In the genomic region with DNA sequence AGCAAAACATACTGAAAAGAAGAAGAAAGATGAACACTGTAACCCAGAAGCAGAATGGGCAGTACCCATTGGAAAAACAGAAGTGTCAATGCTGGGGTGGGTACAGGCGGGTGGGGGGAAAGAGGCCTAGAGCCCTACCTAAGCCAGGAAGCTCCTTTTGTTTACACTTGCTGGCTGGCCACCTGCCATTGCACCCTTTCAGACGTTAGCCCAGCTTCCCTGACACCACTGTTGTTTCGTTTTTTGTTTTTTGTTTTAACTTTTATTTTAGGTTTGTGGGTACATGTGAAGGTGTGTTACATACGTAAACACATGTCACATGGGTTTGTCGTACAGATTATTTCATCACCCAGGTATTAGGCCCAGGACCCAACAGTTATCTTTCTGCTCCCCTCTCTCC, we compare ENCODE assay signal across 2 cellular contexts.
TF ChIP-seq lines count a peak whose summit lies in the region.

No MANE protein-coding gene starts in this region.

TF ChIP-seq in GM12878, 131 proteins besides CTCF, POLR2A, EP300 and RAD21 (continues in another document):
- TF ChIP-seq, protein P1, sequence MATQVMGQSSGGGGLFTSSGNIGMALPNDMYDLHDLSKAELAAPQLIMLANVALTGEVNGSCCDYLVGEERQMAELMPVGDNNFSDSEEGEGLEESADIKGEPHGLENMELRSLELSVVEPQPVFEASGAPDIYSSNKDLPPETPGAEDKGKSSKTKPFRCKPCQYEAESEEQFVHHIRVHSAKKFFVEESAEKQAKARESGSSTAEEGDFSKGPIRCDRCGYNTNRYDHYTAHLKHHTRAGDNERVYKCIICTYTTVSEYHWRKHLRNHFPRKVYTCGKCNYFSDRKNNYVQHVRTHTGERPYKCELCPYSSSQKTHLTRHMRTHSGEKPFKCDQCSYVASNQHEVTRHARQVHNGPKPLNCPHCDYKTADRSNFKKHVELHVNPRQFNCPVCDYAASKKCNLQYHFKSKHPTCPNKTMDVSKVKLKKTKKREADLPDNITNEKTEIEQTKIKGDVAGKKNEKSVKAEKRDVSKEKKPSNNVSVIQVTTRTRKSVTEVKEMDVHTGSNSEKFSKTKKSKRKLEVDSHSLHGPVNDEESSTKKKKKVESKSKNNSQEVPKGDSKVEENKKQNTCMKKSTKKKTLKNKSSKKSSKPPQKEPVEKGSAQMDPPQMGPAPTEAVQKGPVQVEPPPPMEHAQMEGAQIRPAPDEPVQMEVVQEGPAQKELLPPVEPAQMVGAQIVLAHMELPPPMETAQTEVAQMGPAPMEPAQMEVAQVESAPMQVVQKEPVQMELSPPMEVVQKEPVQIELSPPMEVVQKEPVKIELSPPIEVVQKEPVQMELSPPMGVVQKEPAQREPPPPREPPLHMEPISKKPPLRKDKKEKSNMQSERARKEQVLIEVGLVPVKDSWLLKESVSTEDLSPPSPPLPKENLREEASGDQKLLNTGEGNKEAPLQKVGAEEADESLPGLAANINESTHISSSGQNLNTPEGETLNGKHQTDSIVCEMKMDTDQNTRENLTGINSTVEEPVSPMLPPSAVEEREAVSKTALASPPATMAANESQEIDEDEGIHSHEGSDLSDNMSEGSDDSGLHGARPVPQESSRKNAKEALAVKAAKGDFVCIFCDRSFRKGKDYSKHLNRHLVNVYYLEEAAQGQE (IDR thresholded peaks at IDR 0.05; ENCODE audit: low read depth, low read length), result no peak
- TF ChIP-seq, protein P2, sequence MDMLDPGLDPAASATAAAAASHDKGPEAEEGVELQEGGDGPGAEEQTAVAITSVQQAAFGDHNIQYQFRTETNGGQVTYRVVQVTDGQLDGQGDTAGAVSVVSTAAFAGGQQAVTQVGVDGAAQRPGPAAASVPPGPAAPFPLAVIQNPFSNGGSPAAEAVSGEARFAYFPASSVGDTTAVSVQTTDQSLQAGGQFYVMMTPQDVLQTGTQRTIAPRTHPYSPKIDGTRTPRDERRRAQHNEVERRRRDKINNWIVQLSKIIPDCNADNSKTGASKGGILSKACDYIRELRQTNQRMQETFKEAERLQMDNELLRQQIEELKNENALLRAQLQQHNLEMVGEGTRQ (IDR thresholded peaks at IDR 0.05; ENCODE audit: borderline replicate concordance, low read depth, low read length), result no peak
- TF ChIP-seq TCF3 (IDR thresholded peaks at IDR 0.05; ENCODE audit: borderline replicate concordance, insufficient read depth, low read depth, low read length) (no peak), RAD51 (IDR thresholded peaks at IDR 0.05) (no peak), CBX5 (IDR thresholded peaks at IDR 0.05; ENCODE audit: low read depth) (no peak), MYC (IDR thresholded peaks at IDR 0.05; ENCODE audit: insufficient read depth, insufficient read length, insufficient replicate concordance, low read length, severe bottlenecking) (no peak), SMARCA5 (IDR thresholded peaks at IDR 0.05) (no peak), PAX5 (IDR thresholded peaks at IDR 0.05; ENCODE audit: borderline replicate concordance, low read depth, low read length) (no peak), ZNF24 (IDR thresholded peaks at IDR 0.05) (no peak), RUNX3 (IDR thresholded peaks at IDR 0.05; ENCODE audit: low read length) (no peak), HDAC6 (IDR thresholded peaks at IDR 0.05; ENCODE audit: unreplicated experiment) (no peak), ZSCAN29 (IDR thresholded peaks at IDR 0.05) (no peak), MEF2B (IDR thresholded peaks at IDR 0.05; ENCODE audit: partially characterized antibody, poor library complexity, severe bottlenecking) (no peak)
- TF ChIP-seq, protein P3, sequence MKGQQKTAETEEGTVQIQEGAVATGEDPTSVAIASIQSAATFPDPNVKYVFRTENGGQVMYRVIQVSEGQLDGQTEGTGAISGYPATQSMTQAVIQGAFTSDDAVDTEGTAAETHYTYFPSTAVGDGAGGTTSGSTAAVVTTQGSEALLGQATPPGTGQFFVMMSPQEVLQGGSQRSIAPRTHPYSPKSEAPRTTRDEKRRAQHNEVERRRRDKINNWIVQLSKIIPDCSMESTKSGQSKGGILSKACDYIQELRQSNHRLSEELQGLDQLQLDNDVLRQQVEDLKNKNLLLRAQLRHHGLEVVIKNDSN (IDR thresholded peaks at IDR 0.05; ENCODE audit: borderline replicate concordance, extremely low read length, insufficient read depth, low read depth, low read length), result no peak
- TF ChIP-seq, protein P4, sequence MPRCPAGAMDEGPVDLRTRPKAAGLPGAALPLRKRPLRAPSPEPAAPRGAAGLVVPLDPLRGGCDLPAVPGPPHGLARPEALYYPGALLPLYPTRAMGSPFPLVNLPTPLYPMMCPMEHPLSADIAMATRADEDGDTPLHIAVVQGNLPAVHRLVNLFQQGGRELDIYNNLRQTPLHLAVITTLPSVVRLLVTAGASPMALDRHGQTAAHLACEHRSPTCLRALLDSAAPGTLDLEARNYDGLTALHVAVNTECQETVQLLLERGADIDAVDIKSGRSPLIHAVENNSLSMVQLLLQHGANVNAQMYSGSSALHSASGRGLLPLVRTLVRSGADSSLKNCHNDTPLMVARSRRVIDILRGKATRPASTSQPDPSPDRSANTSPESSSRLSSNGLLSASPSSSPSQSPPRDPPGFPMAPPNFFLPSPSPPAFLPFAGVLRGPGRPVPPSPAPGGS (IDR thresholded peaks at IDR 0.05; ENCODE audit: borderline replicate concordance, insufficient read depth, low read depth, low read length, poor library complexity, severe bottlenecking), result no peak
- TF ChIP-seq, protein P5, sequence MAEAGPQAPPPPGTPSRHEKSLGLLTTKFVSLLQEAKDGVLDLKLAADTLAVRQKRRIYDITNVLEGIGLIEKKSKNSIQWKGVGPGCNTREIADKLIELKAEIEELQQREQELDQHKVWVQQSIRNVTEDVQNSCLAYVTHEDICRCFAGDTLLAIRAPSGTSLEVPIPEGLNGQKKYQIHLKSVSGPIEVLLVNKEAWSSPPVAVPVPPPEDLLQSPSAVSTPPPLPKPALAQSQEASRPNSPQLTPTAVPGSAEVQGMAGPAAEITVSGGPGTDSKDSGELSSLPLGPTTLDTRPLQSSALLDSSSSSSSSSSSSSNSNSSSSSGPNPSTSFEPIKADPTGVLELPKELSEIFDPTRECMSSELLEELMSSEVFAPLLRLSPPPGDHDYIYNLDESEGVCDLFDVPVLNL (IDR thresholded peaks at IDR 0.05; ENCODE audit: low read depth, low read length), result no peak

TF ChIP-seq in WTC11, 78 proteins besides CTCF, POLR2A, EP300 and RAD21 (continued from another document):
- TF ChIP-seq, protein P6, sequence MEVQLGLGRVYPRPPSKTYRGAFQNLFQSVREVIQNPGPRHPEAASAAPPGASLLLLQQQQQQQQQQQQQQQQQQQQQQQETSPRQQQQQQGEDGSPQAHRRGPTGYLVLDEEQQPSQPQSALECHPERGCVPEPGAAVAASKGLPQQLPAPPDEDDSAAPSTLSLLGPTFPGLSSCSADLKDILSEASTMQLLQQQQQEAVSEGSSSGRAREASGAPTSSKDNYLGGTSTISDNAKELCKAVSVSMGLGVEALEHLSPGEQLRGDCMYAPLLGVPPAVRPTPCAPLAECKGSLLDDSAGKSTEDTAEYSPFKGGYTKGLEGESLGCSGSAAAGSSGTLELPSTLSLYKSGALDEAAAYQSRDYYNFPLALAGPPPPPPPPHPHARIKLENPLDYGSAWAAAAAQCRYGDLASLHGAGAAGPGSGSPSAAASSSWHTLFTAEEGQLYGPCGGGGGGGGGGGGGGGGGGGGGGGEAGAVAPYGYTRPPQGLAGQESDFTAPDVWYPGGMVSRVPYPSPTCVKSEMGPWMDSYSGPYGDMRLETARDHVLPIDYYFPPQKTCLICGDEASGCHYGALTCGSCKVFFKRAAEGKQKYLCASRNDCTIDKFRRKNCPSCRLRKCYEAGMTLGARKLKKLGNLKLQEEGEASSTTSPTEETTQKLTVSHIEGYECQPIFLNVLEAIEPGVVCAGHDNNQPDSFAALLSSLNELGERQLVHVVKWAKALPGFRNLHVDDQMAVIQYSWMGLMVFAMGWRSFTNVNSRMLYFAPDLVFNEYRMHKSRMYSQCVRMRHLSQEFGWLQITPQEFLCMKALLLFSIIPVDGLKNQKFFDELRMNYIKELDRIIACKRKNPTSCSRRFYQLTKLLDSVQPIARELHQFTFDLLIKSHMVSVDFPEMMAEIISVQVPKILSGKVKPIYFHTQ (CRISPR knock-in tag; IDR thresholded peaks at IDR 0.05), result no peak
- no peak for TF ChIP-seq JUN (CRISPR knock-in tag; IDR thresholded peaks at IDR 0.05)
- TF ChIP-seq, protein P7, sequence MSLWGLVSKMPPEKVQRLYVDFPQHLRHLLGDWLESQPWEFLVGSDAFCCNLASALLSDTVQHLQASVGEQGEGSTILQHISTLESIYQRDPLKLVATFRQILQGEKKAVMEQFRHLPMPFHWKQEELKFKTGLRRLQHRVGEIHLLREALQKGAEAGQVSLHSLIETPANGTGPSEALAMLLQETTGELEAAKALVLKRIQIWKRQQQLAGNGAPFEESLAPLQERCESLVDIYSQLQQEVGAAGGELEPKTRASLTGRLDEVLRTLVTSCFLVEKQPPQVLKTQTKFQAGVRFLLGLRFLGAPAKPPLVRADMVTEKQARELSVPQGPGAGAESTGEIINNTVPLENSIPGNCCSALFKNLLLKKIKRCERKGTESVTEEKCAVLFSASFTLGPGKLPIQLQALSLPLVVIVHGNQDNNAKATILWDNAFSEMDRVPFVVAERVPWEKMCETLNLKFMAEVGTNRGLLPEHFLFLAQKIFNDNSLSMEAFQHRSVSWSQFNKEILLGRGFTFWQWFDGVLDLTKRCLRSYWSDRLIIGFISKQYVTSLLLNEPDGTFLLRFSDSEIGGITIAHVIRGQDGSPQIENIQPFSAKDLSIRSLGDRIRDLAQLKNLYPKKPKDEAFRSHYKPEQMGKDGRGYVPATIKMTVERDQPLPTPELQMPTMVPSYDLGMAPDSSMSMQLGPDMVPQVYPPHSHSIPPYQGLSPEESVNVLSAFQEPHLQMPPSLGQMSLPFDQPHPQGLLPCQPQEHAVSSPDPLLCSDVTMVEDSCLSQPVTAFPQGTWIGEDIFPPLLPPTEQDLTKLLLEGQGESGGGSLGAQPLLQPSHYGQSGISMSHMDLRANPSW (CRISPR knock-in tag; conservative IDR thresholded peaks at IDR 0.05; ENCODE audit: low read depth), result no peak
- TF ChIP-seq, protein P8, sequence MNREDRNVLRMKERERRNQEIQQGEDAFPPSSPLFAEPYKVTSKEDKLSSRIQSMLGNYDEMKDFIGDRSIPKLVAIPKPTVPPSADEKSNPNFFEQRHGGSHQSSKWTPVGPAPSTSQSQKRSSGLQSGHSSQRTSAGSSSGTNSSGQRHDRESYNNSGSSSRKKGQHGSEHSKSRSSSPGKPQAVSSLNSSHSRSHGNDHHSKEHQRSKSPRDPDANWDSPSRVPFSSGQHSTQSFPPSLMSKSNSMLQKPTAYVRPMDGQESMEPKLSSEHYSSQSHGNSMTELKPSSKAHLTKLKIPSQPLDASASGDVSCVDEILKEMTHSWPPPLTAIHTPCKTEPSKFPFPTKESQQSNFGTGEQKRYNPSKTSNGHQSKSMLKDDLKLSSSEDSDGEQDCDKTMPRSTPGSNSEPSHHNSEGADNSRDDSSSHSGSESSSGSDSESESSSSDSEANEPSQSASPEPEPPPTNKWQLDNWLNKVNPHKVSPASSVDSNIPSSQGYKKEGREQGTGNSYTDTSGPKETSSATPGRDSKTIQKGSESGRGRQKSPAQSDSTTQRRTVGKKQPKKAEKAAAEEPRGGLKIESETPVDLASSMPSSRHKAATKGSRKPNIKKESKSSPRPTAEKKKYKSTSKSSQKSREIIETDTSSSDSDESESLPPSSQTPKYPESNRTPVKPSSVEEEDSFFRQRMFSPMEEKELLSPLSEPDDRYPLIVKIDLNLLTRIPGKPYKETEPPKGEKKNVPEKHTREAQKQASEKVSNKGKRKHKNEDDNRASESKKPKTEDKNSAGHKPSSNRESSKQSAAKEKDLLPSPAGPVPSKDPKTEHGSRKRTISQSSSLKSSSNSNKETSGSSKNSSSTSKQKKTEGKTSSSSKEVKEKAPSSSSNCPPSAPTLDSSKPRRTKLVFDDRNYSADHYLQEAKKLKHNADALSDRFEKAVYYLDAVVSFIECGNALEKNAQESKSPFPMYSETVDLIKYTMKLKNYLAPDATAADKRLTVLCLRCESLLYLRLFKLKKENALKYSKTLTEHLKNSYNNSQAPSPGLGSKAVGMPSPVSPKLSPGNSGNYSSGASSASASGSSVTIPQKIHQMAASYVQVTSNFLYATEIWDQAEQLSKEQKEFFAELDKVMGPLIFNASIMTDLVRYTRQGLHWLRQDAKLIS (CRISPR knock-in tag; IDR thresholded peaks at IDR 0.05; ENCODE audit: borderline replicate concordance), result no peak
- no peak for TF ChIP-seq ETV6 (CRISPR knock-in tag; IDR thresholded peaks at IDR 0.05)
- no peak for TF ChIP-seq ZBTB21 (CRISPR knock-in tag; IDR thresholded peaks at IDR 0.05; ENCODE audit: borderline replicate concordance)
- TF ChIP-seq MYBL2 (CRISPR knock-in tag; IDR thresholded peaks at IDR 0.05), result no peak
- no peak for TF ChIP-seq NR3C1 (CRISPR knock-in tag; conservative IDR thresholded peaks at IDR 0.05; ENCODE audit: low read depth)
- TF ChIP-seq ZNF671 (CRISPR knock-in tag; IDR thresholded peaks at IDR 0.05), result no peak
- TF ChIP-seq, protein P9, sequence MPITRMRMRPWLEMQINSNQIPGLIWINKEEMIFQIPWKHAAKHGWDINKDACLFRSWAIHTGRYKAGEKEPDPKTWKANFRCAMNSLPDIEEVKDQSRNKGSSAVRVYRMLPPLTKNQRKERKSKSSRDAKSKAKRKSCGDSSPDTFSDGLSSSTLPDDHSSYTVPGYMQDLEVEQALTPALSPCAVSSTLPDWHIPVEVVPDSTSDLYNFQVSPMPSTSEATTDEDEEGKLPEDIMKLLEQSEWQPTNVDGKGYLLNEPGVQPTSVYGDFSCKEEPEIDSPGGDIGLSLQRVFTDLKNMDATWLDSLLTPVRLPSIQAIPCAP (CRISPR knock-in tag; IDR thresholded peaks at IDR 0.05), result no peak
- no peak for TF ChIP-seq ZNF219 (CRISPR knock-in tag; IDR thresholded peaks at IDR 0.05; ENCODE audit: borderline replicate concordance)
